2 cellular contexts compared by ENCODE assay signal in the genomic region with DNA sequence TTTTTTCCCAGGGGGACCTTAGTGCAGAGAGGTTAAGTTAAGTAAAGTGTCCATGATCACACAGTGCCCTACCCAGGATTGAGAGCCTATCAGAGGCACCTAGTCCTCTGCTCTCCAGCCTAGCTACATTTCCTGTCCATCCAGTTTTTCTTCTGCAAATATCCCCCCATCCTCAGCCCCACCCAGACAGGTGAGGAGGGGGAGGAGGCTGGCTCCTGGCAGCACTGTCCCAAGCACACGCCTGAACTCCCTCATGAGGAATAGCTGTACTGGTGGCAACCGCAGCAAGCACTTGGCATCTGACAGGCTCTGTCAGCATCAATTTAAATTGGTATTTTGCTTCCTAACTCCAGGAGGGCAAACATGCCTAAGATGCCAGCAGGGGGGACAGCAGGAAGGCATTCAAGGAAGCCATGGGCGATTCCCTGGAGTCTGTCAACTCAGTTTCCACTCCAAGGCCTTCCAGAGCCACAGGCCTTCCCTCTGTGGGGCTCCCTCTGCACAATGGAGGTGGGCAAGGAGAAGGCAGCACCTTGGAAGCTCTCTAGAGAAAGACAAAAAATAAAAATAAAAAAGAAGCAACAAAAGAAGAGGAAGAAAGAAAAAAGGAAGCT.
TF ChIP-seq lines count a peak whose summit lies in the region.

No MANE protein-coding gene starts in this region.

TF ChIP-seq in HEK293, 187 proteins besides CTCF, POLR2A, EP300 and RAD21 (continued from another document):
- TF ChIP-seq, protein P1, sequence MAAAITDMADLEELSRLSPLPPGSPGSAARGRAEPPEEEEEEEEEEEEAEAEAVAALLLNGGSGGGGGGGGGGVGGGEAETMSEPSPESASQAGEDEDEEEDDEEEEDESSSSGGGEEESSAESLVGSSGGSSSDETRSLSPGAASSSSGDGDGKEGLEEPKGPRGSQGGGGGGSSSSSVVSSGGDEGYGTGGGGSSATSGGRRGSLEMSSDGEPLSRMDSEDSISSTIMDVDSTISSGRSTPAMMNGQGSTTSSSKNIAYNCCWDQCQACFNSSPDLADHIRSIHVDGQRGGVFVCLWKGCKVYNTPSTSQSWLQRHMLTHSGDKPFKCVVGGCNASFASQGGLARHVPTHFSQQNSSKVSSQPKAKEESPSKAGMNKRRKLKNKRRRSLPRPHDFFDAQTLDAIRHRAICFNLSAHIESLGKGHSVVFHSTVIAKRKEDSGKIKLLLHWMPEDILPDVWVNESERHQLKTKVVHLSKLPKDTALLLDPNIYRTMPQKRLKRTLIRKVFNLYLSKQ (tag by site-specific recombination; IDR thresholded peaks at IDR 0.05; ENCODE audit: borderline replicate concordance): no peak

TF ChIP-seq in SK-N-SH, 30 proteins besides CTCF, POLR2A, EP300 and RAD21 (continued from another document):
- TF ChIP-seq, protein P2, sequence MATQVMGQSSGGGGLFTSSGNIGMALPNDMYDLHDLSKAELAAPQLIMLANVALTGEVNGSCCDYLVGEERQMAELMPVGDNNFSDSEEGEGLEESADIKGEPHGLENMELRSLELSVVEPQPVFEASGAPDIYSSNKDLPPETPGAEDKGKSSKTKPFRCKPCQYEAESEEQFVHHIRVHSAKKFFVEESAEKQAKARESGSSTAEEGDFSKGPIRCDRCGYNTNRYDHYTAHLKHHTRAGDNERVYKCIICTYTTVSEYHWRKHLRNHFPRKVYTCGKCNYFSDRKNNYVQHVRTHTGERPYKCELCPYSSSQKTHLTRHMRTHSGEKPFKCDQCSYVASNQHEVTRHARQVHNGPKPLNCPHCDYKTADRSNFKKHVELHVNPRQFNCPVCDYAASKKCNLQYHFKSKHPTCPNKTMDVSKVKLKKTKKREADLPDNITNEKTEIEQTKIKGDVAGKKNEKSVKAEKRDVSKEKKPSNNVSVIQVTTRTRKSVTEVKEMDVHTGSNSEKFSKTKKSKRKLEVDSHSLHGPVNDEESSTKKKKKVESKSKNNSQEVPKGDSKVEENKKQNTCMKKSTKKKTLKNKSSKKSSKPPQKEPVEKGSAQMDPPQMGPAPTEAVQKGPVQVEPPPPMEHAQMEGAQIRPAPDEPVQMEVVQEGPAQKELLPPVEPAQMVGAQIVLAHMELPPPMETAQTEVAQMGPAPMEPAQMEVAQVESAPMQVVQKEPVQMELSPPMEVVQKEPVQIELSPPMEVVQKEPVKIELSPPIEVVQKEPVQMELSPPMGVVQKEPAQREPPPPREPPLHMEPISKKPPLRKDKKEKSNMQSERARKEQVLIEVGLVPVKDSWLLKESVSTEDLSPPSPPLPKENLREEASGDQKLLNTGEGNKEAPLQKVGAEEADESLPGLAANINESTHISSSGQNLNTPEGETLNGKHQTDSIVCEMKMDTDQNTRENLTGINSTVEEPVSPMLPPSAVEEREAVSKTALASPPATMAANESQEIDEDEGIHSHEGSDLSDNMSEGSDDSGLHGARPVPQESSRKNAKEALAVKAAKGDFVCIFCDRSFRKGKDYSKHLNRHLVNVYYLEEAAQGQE (IDR thresholded peaks at IDR 0.05; ENCODE audit: low read depth, low read length): no peak
- TF ChIP-seq NRF1 (IDR thresholded peaks at IDR 0.05; ENCODE audit: low read depth, low read length): no peak
- TF ChIP-seq RCOR1 (IDR thresholded peaks at IDR 0.05; ENCODE audit: low read length): no peak
TF ChIP-seq in SK-N-SH: peak in this region for 0.
